9 cellular contexts compared by ENCODE assay signal in genomic region chr20:56629464-56630085, GRCh38. TPM values are rescaled to one million over a fixed set of nuclear protein-coding genes. Genes with fewer than 3 reads are reported as not detected.
DNase-seq lines count a peak whose midpoint lies in the region; ATAC-seq and TF ChIP-seq lines count a peak whose summit lies in the region.
"Had no signal": no experiment of that assay in that cellular context is flagged by ENCODE, and none has a peak within 500 bp of the region (broad histone marks: within the 10 kb centered on the region; RNA-seq: fewer than 3 reads in every experiment).

No MANE protein-coding gene starts in this region.

- no peaks in the 10 kb centered on the region for H3K9me3 ChIP-seq in left lung
- no peaks in the 10 kb centered on the region for H3K9me3 ChIP-seq in transverse colon

- 5% methylated on average over 34 of the region's 39 CpGs; no CpG with 5 or more reads in 1 of the 2 donors for WGBS in transverse colon (ENCODE audit: low coverage in 1 of 2), 2 donors

- H3K27me3 ChIP-seq in left lung, result peaks cover 81 to 100% of the 10 kb centered on the region in 2 donors
- peaks cover 96% of the 10 kb centered on the region for H3K27me3 ChIP-seq in transverse colon

- H3K36me3 ChIP-seq in left lung (no peaks in the 10 kb centered on the region), transverse colon (no peaks in the 10 kb centered on the region)

- H3K27me3 Mint-ChIP-seq in activated naive CD8-positive, alpha-beta T cell treated with anti-CD3 and anti-CD28 coated beads, Interleukin-2, amount 50 U/mL, for 24 hours, result peaks cover 71% of the 10 kb centered on the region

- intact Hi-C loops in left lung (cut with DNase I) (no loop called here), transverse colon (cut with DNase I; ENCODE audit: low total_unique reads) (loop anchor here (10.0 kb wide), 2 partner anchors 215 to 345 kb away; no protein-coding TSS in a partner anchor)

- no peaks in the 10 kb centered on the region for H3K9me3 Mint-ChIP-seq in activated naive CD8-positive, alpha-beta T cell treated with anti-CD3 and anti-CD28 coated beads, Interleukin-2, amount 50 U/mL, for 24 hours

- in situ Hi-C loops in transverse colon (cut with MboI; ENCODE audit: low pct_ligation_motif_present in 1 of 4, low pct_unique_long_range_greater_than_20kb in 1 of 4, low sequenced_read_pairs in 3 of 4), result no loop called here

- DNase-seq in activated CD8-positive, alpha-beta memory T cell treated with anti-CD3 and anti-CD28 coated beads, Interleukin-2, amount 50 U/mL, for 48 hours, result peak; percentile 49
- no peak for DNase-seq in activated CD8-positive, alpha-beta memory T cell treated with anti-CD3 and anti-CD28 coated beads, Interleukin-2, amount 50 U/mL, for 4 hours
- DNase-seq in activated naive CD8-positive, alpha-beta T cell treated with anti-CD3 and anti-CD28 coated beads, Interleukin-2, amount 50 U/mL, for 24 hours, result no peak
- DNase-seq in left lung (no peak), transverse colon (no peak), HUDEP-2 (lab: John Stamatoyannopoulos, UW; ENCODE audit: unreplicated experiment in 76 of 76) (no peak)
- DNase-seq: DND-41 had no signal

- no peak for TF ChIP-seq POLR2A in transverse colon (IDR thresholded peaks at IDR 0.05)

- H3K4me3 Mint-ChIP-seq in activated naive CD8-positive, alpha-beta T cell treated with anti-CD3 and anti-CD28 coated beads, Interleukin-2, amount 50 U/mL, for 24 hours, result peak overlapping the region; percentile 11

- no peak overlapping the region for H3K27ac Mint-ChIP-seq in activated naive CD8-positive, alpha-beta T cell treated with anti-CD3 and anti-CD28 coated beads, Interleukin-2, amount 50 U/mL, for 24 hours

- no peak for TF ChIP-seq CTCF in left lung (IDR thresholded peaks at IDR 0.05)
- no peak for TF ChIP-seq CTCF in transverse colon (IDR thresholded peaks at IDR 0.05)

- peak overlapping the region; percentile 35 to 37 for H3K4me3 ChIP-seq in left lung
- peak overlapping the region; percentile 36 to 64 (median 52) for H3K4me3 ChIP-seq in transverse colon

- TF ChIP-seq EP300 in transverse colon (IDR thresholded peaks at IDR 0.05; ENCODE audit: low read depth), result no peak

- no peak for ATAC-seq in activated naive CD8-positive, alpha-beta T cell treated with anti-CD3 and anti-CD28 coated beads, Interleukin-2, amount 50 U/mL, for 24 hours
- ATAC-seq in left lung (peak; percentile 6), GM21515 (IDR thresholded peaks at IDR 0.05; ENCODE audit: unreplicated experiment) (no peak), GM21786 (IDR thresholded peaks at IDR 0.05; ENCODE audit: unreplicated experiment) (no peak)

- peaks cover 11% of the 10 kb centered on the region for H3K4me1 Mint-ChIP-seq in activated naive CD8-positive, alpha-beta T cell treated with anti-CD3 and anti-CD28 coated beads, Interleukin-2, amount 50 U/mL, for 24 hours

- no peaks in the 10 kb centered on the region for H3K36me3 Mint-ChIP-seq in activated naive CD8-positive, alpha-beta T cell treated with anti-CD3 and anti-CD28 coated beads, Interleukin-2, amount 50 U/mL, for 24 hours (ENCODE audit: low read depth)

- H3K27ac ChIP-seq in left lung, result peak overlapping the region in 1 of 2 donors; percentile 45
- peak overlapping the region; percentile 36 to 79 (median 66) for H3K27ac ChIP-seq in transverse colon

- H3K4me1 ChIP-seq in left lung (peaks cover 0 to 30% of the 10 kb centered on the region in 2 donors), transverse colon (peaks cover 11 to 45% (median 31%) of the 10 kb centered on the region in 4 donors)

RNA-seq across cellular contexts. Expression of gene TFAP2C, which starts 0.5 kb away (rescaled TPM):
- total RNA-seq in left lung, result 1 to 10 TPM; 3.7 to 4.1 TPM
- 1 to 10 TPM in 2 of 4 donors, under 1 TPM in 2; 0.82 to 9.0 (median 2.3) TPM for total RNA-seq in transverse colon
